In the genomic region with DNA sequence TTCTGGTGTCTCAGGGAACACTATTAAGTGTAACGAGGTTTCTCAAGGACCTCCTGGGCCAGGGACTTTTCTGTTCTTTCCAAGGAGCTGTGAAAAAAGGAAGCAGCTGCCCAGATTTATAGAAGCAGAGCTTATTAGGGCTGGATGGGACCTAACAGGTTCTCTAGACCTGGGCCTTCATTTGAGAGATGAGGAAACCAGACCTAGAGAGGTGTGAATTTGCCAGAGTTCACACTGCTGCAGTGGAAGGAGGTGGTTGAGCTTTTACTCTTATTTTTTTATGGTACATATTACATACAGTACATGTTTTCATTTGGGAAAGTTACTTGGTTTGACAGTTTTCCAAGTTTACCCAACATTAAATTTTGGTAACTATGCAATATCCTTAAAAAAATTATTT, we compare ENCODE assay signal across 18 cellular contexts. TPM values are rescaled to one million over a fixed set of nuclear protein-coding genes. Genes with fewer than 3 reads are reported as not detected.
DNase-seq lines count a peak whose midpoint lies in the region; ATAC-seq, FAIRE-seq and TF ChIP-seq lines count a peak whose summit lies in the region.
"Had no signal": no experiment of that assay in that cellular context is flagged by ENCODE, and none has a peak within 500 bp of the region (broad histone marks: within the 10 kb centered on the region; RNA-seq: fewer than 3 reads in every experiment).

No MANE protein-coding gene starts in this region.

- H4K20me1 ChIP-seq in BLaER1 (peaks cover 24% of the 10 kb centered on the region; the same call in 1 of the 2 replicates), OCI-LY1 (ENCODE audit: insufficient read depth, low read length) (no peaks in the 10 kb centered on the region)

- no peaks in the 10 kb centered on the region for H3K9me3 ChIP-seq in BLaER1
- H3K9me3 ChIP-seq in CD8-positive, alpha-beta T cell (ENCODE audit: low read length), result no peaks in the 10 kb centered on the region
- H3K9me3 ChIP-seq in OCI-LY1 (ENCODE audit: low read length), result no peaks in the 10 kb centered on the region
- no peaks in the 10 kb centered on the region for H3K9me3 ChIP-seq in iPS-18a (ENCODE audit: control insufficient read depth, low read depth, low read length)

- no peaks in the 10 kb centered on the region for H3K9me2 ChIP-seq in OCI-LY1 (ENCODE audit: low read depth, low read length)

- H2AFZ ChIP-seq in OCI-LY1 (ENCODE audit: low read length), result no peak overlapping the region

- H3K27me3 ChIP-seq in BLaER1, result no peaks in the 10 kb centered on the region
- H3K27me3 ChIP-seq in CD8-positive, alpha-beta T cell (ENCODE audit: insufficient read depth, low read length), result no peaks in the 10 kb centered on the region
- no peaks in the 10 kb centered on the region for H3K27me3 ChIP-seq in OCI-LY1 (ENCODE audit: insufficient read depth, low read length)
- H3K27me3 ChIP-seq in iPS-18a (ENCODE audit: control insufficient read depth, insufficient read depth, low read length), result no peaks in the 10 kb centered on the region

- no peaks in the 10 kb centered on the region for H3F3A ChIP-seq in OCI-LY1 (ENCODE audit: insufficient read depth, low read length)

- H3K9ac ChIP-seq in BLaER1, result no peak overlapping the region
- no peak overlapping the region for H3K9ac ChIP-seq in OCI-LY1 (ENCODE audit: low read length)
- H3K9ac ChIP-seq in iPS-18a (ENCODE audit: low read length), result peak overlapping the region; percentile 29

- DNase-seq in CD8-positive, alpha-beta T cell, result no peak
- no peak for DNase-seq in D721Med (ENCODE audit: insufficient read length, low spot score)
- no peak for DNase-seq in globus pallidus (ENCODE audit: low spot score)
- DNase-seq: effector memory CD4-positive, alpha-beta T cell; MM.1S; NCI-H2029; NCI-H524 treated with DMSO at 0.1 percent for 48 hours; posterior cingulate gyrus; Right ventricle myocardium superior; stimulated activated CD4-positive, alpha-beta T cell treated with anti-CD3 and anti-CD28 coated beads, Interleukin-2, amount 100 ng/mL, for 48 hours had no signal

- H3K4me1 ChIP-seq in BLaER1 (peaks cover 87% of the 10 kb centered on the region), OCI-LY1 (ENCODE audit: insufficient read depth, low read length, severe bottlenecking) (peaks cover 69% of the 10 kb centered on the region), iPS-18a (ENCODE audit: control insufficient read depth, low read depth, low read length) (peaks cover 60% of the 10 kb centered on the region)
- H3K4me1 ChIP-seq in CD8-positive, alpha-beta T cell (ENCODE audit: insufficient read depth, low read length), result peaks cover 66% of the 10 kb centered on the region

- no peaks in the 10 kb centered on the region for H3K9me3 Mint-ChIP-seq in CD8-positive, alpha-beta T cell

- POLR2A ChIA-PET in CD8-positive, alpha-beta T cell (lab: Charles Lee), result interaction anchor here (0.9 to 1.5 kb wide), 2 partner anchors 11 to 95 kb away, joined by 3 to 4 read pairs; no protein-coding TSS in a partner anchor

- H3K4me3 Mint-ChIP-seq in CD8-positive, alpha-beta T cell, result no peak overlapping the region

- H3K4me1 Mint-ChIP-seq in CD8-positive, alpha-beta T cell (ENCODE audit: low read depth), result peaks cover 81% of the 10 kb centered on the region

- TF ChIP-seq CTCF in CD8-positive, alpha-beta T cell (IDR thresholded peaks at IDR 0.05), result no peak
- no peak for TF ChIP-seq CTCF in OCI-LY1 (IDR thresholded peaks at IDR 0.05; ENCODE audit: low read length)
- TF ChIP-seq CTCF in D721Med (IDR thresholded peaks at IDR 0.05; ENCODE audit: insufficient read depth, missing control alignments), result no peak

- H3K27ac ChIP-seq in BLaER1 (no peak overlapping the region), OCI-LY1 (ENCODE audit: low read depth, low read length, poor library complexity, severe bottlenecking) (peak overlapping the region; percentile 67), iPS-18a (ENCODE audit: low read length) (no peak overlapping the region)
- H3K27ac ChIP-seq in CD8-positive, alpha-beta T cell (ENCODE audit: low read depth, low read length), result no peak overlapping the region

- no peak for ATAC-seq in CD8-positive, alpha-beta T cell
- no peak for ATAC-seq in HG02610 (IDR thresholded peaks at IDR 0.05; ENCODE audit: unreplicated experiment)
- no peak for ATAC-seq in GM18861 (IDR thresholded peaks at IDR 0.05; ENCODE audit: unreplicated experiment)

- intact Hi-C loops in CD8-positive, alpha-beta T cell (cut with DNase I, micrococcal nuclease), result no loop called here

- H3K4me3 ChIP-seq in BLaER1, result no peak overlapping the region
- no peak overlapping the region for H3K4me3 ChIP-seq in CD8-positive, alpha-beta T cell (ENCODE audit: low read depth, low read length)
- no peak overlapping the region for H3K4me3 ChIP-seq in OCI-LY1 (ENCODE audit: low read depth, low read length, poor library complexity, severe bottlenecking)
- no peak overlapping the region for H3K4me3 ChIP-seq in iPS-18a (ENCODE audit: low read length)

- no peak for FAIRE-seq in D721Med (lab: Jason Lieb, UNC)
- FAIRE-seq: astrocyte, G401.6, GM12892 had no signal

- no peaks in the 10 kb centered on the region for H3K27me3 Mint-ChIP-seq in CD8-positive, alpha-beta T cell (ENCODE audit: low read depth)

- peaks cover 9% of the 10 kb centered on the region for H3K36me3 Mint-ChIP-seq in CD8-positive, alpha-beta T cell

- CTCF ChIA-PET in CD8-positive, alpha-beta T cell (lab: Charles Lee), result interaction anchor here (1.0 to 2.5 kb wide), 5 partner anchors 17 to 95 kb away, joined by 3 to 12 read pairs (median 6); partner anchors contain the start of gene SNAPC5

- H3K36me3 ChIP-seq in BLaER1, result 0 out of 2 replicates have a peak, but pooled peaks cover 5% of the 10 kb centered on the region
- H3K36me3 ChIP-seq in CD8-positive, alpha-beta T cell (ENCODE audit: insufficient read depth, low read length), result no peaks in the 10 kb centered on the region
- H3K36me3 ChIP-seq in OCI-LY1 (ENCODE audit: insufficient read depth, low read length), result peaks cover 11% of the 10 kb centered on the region
- no peaks in the 10 kb centered on the region for H3K36me3 ChIP-seq in iPS-18a (ENCODE audit: control insufficient read depth, low read depth, low read length)

- peak overlapping the region; percentile 8 for H3K27ac Mint-ChIP-seq in CD8-positive, alpha-beta T cell

- H3K4me2 ChIP-seq in BLaER1 (peak overlapping the region; percentile 86), OCI-LY1 (ENCODE audit: low read length) (peak overlapping the region; percentile 58; the same call in 1 of the 2 replicates)

- peaks cover 79% of the 10 kb centered on the region for H3K79me2 ChIP-seq in OCI-LY1 (ENCODE audit: insufficient read depth, low read length)

RNA-seq across cellular contexts. Expression of gene MAP2K1, which starts 16.2 kb away (rescaled TPM):
- total RNA-seq in CD8-positive, alpha-beta T cell, result 10 to 100 TPM; 21.9 to 23.7 TPM

RNA-seq across cellular contexts. Expression of gene TIPIN, which starts 46.4 kb away (rescaled TPM):
- 1 to 10 TPM; 4.8 to 4.9 TPM for total RNA-seq in CD8-positive, alpha-beta T cell
